In the genomic region with DNA sequence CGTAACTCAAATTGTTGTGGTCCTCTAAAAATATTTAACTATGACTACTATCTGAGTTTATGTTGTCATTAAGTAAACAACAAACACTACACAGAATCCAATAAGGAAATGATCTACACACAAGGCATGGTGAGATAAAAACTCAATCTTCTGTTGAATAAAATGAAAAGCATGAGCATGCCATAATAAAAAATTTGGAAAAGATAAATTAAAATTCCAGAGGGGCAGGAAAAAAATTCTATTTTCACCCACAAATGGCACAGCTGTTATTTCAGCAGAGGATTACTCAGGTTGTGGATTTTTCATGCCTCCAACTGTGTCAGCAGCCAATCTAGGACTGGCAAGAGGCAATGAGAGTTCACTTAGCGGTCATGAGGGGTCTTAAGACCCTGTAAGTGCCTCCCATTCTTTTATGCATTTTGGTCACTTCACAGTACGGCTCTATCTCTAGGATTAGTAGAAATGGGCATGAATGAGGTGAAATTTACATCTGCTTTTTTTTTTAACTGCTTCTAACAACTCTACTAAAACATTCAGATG, we compare ENCODE assay signal across 17 cellular contexts.
A peak's percentile ranks its signal among the peaks of the same experiment; 100 is the strongest.
DNase-seq lines count a peak whose midpoint lies in the region; ATAC-seq and TF ChIP-seq lines count a peak whose summit lies in the region.
"Had no signal": no experiment of that assay in that cellular context is flagged by ENCODE, and none has a peak within 500 bp of the region (broad histone marks: within the 10 kb centered on the region; RNA-seq: fewer than 3 reads in every experiment).

No MANE protein-coding gene starts in this region.

- no peak for ATAC-seq in Panc1

- H3K79me2 ChIP-seq in GM23248 (ENCODE audit: insufficient read depth) (peaks cover 35% of the 10 kb centered on the region), trophoblast cell (ENCODE audit: control insufficient read depth, insufficient read depth, low read length, poor library complexity) (no peaks in the 10 kb centered on the region)

- no peaks in the 10 kb centered on the region for H3K27me3 ChIP-seq in GM23248 (replicated peaks; ENCODE audit: insufficient read depth)
- H3K27me3 ChIP-seq in Panc1 (ENCODE audit: control insufficient read depth, insufficient read depth, low read length) = no peaks in the 10 kb centered on the region
- H3K27me3 ChIP-seq in trophoblast cell (ENCODE audit: insufficient read depth, low read length) = no peaks in the 10 kb centered on the region
- H3K27me3 ChIP-seq: Peyer's patch had no signal

- H2AFZ ChIP-seq in GM23248 (no peak overlapping the region), trophoblast cell (ENCODE audit: insufficient read depth, low read length, poor library complexity) (no peak overlapping the region)

- H3K9ac ChIP-seq in GM23248 (no peak overlapping the region), trophoblast cell (ENCODE audit: low read length) (no peak overlapping the region)

- H2AK5ac ChIP-seq in trophoblast cell (ENCODE audit: low read length) = no peak overlapping the region

- no peak overlapping the region for H3K14ac ChIP-seq in trophoblast cell (ENCODE audit: low read length)

- H2BK120ac ChIP-seq in trophoblast cell (ENCODE audit: insufficient read depth, low read length, poor library complexity) = no peak overlapping the region

- H3K79me1 ChIP-seq in trophoblast cell (ENCODE audit: low read length) = no peaks in the 10 kb centered on the region

- H3F3A ChIP-seq in GM23248 (ENCODE audit: insufficient read depth) = peaks cover 5% of the 10 kb centered on the region; the same call in 1 of the 2 replicates

- H3K18ac ChIP-seq in trophoblast cell (ENCODE audit: low read length) = no peak overlapping the region

- H2BK12ac ChIP-seq in trophoblast cell (ENCODE audit: low read length) = no peak overlapping the region

- H3K4ac ChIP-seq in trophoblast cell (ENCODE audit: low read depth, low read length) = no peak overlapping the region

- no peak overlapping the region for H2BK5ac ChIP-seq in trophoblast cell (ENCODE audit: low read depth, low read length, poor library complexity)

- CTCF ChIA-PET in Panc1 (lab: Charles Lee) = no interaction called here

- peak; percentile 73 for DNase-seq in AG10803 (ENCODE audit: low read depth)
- peak; percentile 24 for DNase-seq in GM23248
- no peak for DNase-seq in Panc1 (ENCODE audit: low read depth, low spot score)
- peak; percentile 40 for DNase-seq in myocyte (ENCODE audit: low read depth)
- no peak for DNase-seq in mucosa of gallbladder (ENCODE audit: low spot score)
- no peak for DNase-seq in caudate nucleus (lab: John Stamatoyannopoulos, UW)
- no peak for DNase-seq in trophoblast cell
- no peak for DNase-seq in RPMI8226
- DNase-seq: COR-L47, DMS153, GOT3, NCI-H1417, NCI-H1930, NCI-H446 treated with DMSO at 0.1 percent for 48 hours, NCI-H82, Peyer's patch, SHP77 had no signal

- H3K9me2 ChIP-seq in GM23248 (ENCODE audit: insufficient read depth) = no peaks in the 10 kb centered on the region

- TSS peak; percentile 41 for BruUV-seq in Panc1 (replicated peaks; lab: Mats Ljungman, UMichigan)

- TF ChIP-seq CTCF in AG10803 (conservative IDR thresholded peaks at IDR 0.05; ENCODE audit: low read length) (no peak), Panc1 (IDR thresholded peaks at IDR 0.05) (no peak)

- no peaks in the 10 kb centered on the region for H3K9me3 ChIP-seq in GM23248 (ENCODE audit: low read depth)
- H3K9me3 ChIP-seq in Panc1 (ENCODE audit: control insufficient read depth, insufficient read depth, low read depth, low read length) = no peaks in the 10 kb centered on the region
- no peaks in the 10 kb centered on the region for H3K9me3 ChIP-seq in trophoblast cell (ENCODE audit: insufficient read depth, low read depth, low read length)
- H3K9me3 ChIP-seq: Peyer's patch had no signal

- no peaks in the 10 kb centered on the region for H4K20me1 ChIP-seq in GM23248 (ENCODE audit: insufficient read depth)

- H4K12ac ChIP-seq in trophoblast cell (ENCODE audit: low read depth, low read length) = no peak overlapping the region

- H4K91ac ChIP-seq in trophoblast cell (ENCODE audit: low read depth, low read length) = no peak overlapping the region

- H3K4me1 ChIP-seq in GM23248 (ENCODE audit: insufficient read depth) (peaks cover 32% of the 10 kb centered on the region), Panc1 (ENCODE audit: control insufficient read depth, insufficient read depth, low read length) (no peaks in the 10 kb centered on the region; the same call in 1 of the 2 replicates), trophoblast cell (ENCODE audit: control insufficient read depth in 1 of 2, insufficient read depth in 2 of 2, low read length in 2 of 2) (no peaks in the 10 kb centered on the region)
- H3K4me1 ChIP-seq: Peyer's patch had no signal

- intact Hi-C loops in Panc1 (cut with micrococcal nuclease; ENCODE audit: unreplicated experiment) = loop anchor here (5.0 kb wide), 1 partner anchor 328 kb away; no protein-coding TSS in a partner anchor

- H3K4me3 ChIP-seq in AG10803 (ENCODE audit: low read length) (no peak overlapping the region), GM23248 (no peak overlapping the region), Panc1 (ENCODE audit: low read depth in 2 of 2, low read length in 2 of 2) (no peak overlapping the region), trophoblast cell (ENCODE audit: low read depth, low read length) (no peak overlapping the region)
- H3K4me3 ChIP-seq: Peyer's patch had no signal

- no peak overlapping the region for H3K27ac ChIP-seq in GM23248
- H3K27ac ChIP-seq in Panc1 (ENCODE audit: low read length) = no peak overlapping the region
- no peak overlapping the region for H3K27ac ChIP-seq in caudate nucleus (ENCODE audit: low read depth, low read length)
- no peak overlapping the region for H3K27ac ChIP-seq in trophoblast cell (ENCODE audit: low read depth, low read length)
- H3K27ac ChIP-seq: Peyer's patch had no signal

- 94 to 98% methylated on average over 3 of the region's 3 CpGs for WGBS in GM23248 (ENCODE audit: low coverage in 1 of 2, low lambda C conversion rate in 2 of 2, missing lambda C conversion rate in 2 of 2), 2 experiments
- WGBS in trophoblast cell (ENCODE audit: extremely low coverage, insufficient coverage, insufficient read length) = no CpG with 5 or more reads among the region's 3 CpGs

- no peak overlapping the region for H3K4me2 ChIP-seq in GM23248 (ENCODE audit: unreplicated experiment)
- H3K4me2 ChIP-seq in trophoblast cell (ENCODE audit: low read length) = no peak overlapping the region

- H3K36me3 ChIP-seq in GM23248 (ENCODE audit: low read depth) (no peaks in the 10 kb centered on the region), Panc1 (ENCODE audit: control insufficient read depth, insufficient read depth, low read length) (no peaks in the 10 kb centered on the region), trophoblast cell (ENCODE audit: control insufficient read depth in 1 of 2, insufficient read depth in 2 of 2, low read length in 2 of 2) (peaks cover 10 to 21% of the 10 kb centered on the region in 2 experiments)
- H3K36me3 ChIP-seq: Peyer's patch had no signal

- POLR2A ChIA-PET in Panc1 (lab: Charles Lee) = no interaction called here

- no peak overlapping the region for H3K23ac ChIP-seq in trophoblast cell (ENCODE audit: low read length)

- no peak overlapping the region for H4K8ac ChIP-seq in trophoblast cell (ENCODE audit: low read depth, low read length)

- in situ Hi-C loops in GM23248 (cut with MboI) (loop anchor here (25.0 kb wide), 1 partner anchor 522 kb away; no protein-coding TSS in a partner anchor), Panc1 (cut with HindIII; ENCODE audit: low pct_unique_long_range_greater_than_20kb, low sequenced_read_pairs) (no loop called here)

Comparison
In these comparisons a context has a peak if more than half of its experiments do, and no peak if none do; other contexts are left out.
1. DNase-seq: peak in AG10803 (single experiment), GM23248 (single experiment) and myocyte (single experiment); none in Panc1 (single experiment), mucosa of gallbladder (single experiment), caudate nucleus (0 of 61), trophoblast cell (0 of 2) and RPMI8226 (single experiment).